ENCODE assay signal across 10 cellular contexts in the genomic region with DNA sequence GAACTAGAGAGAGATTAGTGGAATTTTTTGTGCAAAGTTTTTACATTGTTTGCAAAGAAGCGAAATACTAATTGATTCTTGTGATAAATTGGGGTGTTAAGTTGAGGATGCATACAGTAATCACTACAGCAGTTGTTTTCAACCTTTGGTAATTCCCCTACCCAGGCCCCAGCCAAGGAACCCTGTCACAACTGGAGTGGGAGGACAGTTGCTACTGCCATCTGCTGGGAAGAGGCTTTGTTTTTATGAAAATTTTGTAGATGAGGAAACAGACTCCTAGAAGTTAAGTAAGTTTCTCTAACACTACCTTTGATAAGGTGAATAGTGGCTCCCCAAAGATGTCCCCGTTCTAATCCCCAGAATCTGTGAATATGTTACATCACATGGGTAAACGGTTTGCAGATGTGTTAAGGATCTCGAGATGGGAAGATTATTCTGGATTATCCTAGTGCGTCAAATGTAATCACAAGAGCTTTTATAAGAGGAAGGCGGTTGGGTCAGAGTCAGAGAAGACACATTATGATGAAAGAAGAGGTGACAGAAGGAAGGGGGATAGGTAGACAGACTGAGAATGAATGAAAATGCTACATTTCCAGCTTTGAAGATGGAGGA. TPM values are rescaled to one million over a fixed set of nuclear protein-coding genes. Genes with fewer than 3 reads are reported as not detected.
DNase-seq lines count a peak whose midpoint lies in the region; ATAC-seq, FAIRE-seq and TF ChIP-seq lines count a peak whose summit lies in the region.
"Had no signal": no experiment of that assay in that cellular context is flagged by ENCODE, and none has a peak within 500 bp of the region (broad histone marks: within the 10 kb centered on the region; RNA-seq: fewer than 3 reads in every experiment).

No MANE protein-coding gene starts in this region.

- peaks cover 0 to 4% (median 0%) of the 10 kb centered on the region in 7 donors for H3K9me3 Mint-ChIP-seq in CD14-positive monocyte
- H3K9me3 Mint-ChIP-seq: stimulated activated naive CD8-positive, alpha-beta T cell treated with anti-CD3 and anti-CD28 coated beads, Interleukin-15, Interleukin-2, amounts not matched to agents 100 ng/mL and 50 ng/mL, for 24 hours had no signal

- FAIRE-seq in H1 (lab: Jason Lieb, UNC) = peak; percentile 87

- no peak overlapping the region for H2BK15ac ChIP-seq in H1 (ENCODE audit: low read length)

- ATAC-seq in HG02588 (IDR thresholded peaks at IDR 0.05; ENCODE audit: unreplicated experiment) = peak; percentile 77

- H4K5ac ChIP-seq in H1 (ENCODE audit: insufficient read length, low read depth, low read length) = no peak overlapping the region

- no peak overlapping the region for H2AK5ac ChIP-seq in H1 (ENCODE audit: low read depth, low read length)

- no peak overlapping the region for H2BK12ac ChIP-seq in H1 (ENCODE audit: low read depth, low read length)

- H3K9me3 ChIP-seq in AG04450 (ENCODE audit: control insufficient read depth, insufficient read depth, low read length) (peaks cover 5% of the 10 kb centered on the region; the same call in 1 of the 2 replicates), OCI-LY1 (ENCODE audit: low read length) (no peaks in the 10 kb centered on the region), H1 (ENCODE audit: insufficient read depth in 2 of 2, low read depth in 1 of 2, low read length in 1 of 2) (no peaks in the 10 kb centered on the region)

- H3K4ac ChIP-seq in H1 (replicated peaks; ENCODE audit: insufficient read length, low read depth, low read length) = no peak overlapping the region

- no peaks in the 10 kb centered on the region for H3K79me1 ChIP-seq in H1 (ENCODE audit: low read depth, low read length)

- H3K4me3 Mint-ChIP-seq in CD14-positive monocyte = no peak overlapping the region
- H3K4me3 Mint-ChIP-seq: stimulated activated naive CD8-positive, alpha-beta T cell treated with anti-CD3 and anti-CD28 coated beads, Interleukin-15, Interleukin-2, amounts not matched to agents 100 ng/mL and 50 ng/mL, for 24 hours had no signal

- no peaks in the 10 kb centered on the region for H3K9me2 ChIP-seq in OCI-LY1 (ENCODE audit: low read depth, low read length)

- H2AFZ ChIP-seq in OCI-LY1 (ENCODE audit: low read length) (no peak overlapping the region), H1 (ENCODE audit: low read length) (0 out of 2 replicates have a peak overlapping the region, but pooled peaks have one; percentile 63)

- CTCF ChIA-PET in AG04450 (lab: Charles Lee) (interaction anchor here (1.4 kb wide), 1 partner anchor 10 kb away, joined by 6 read pairs; no protein-coding TSS in a partner anchor), GM10248 (lab: Yijun Ruan, JAX) (interaction anchor here (0.8 to 2.7 kb wide), 14 partner anchors 8 to 1199 kb away, joined by 3 to 15 read pairs (median 3); no protein-coding TSS in a partner anchor), H1 (lab: Charles Lee; ENCODE audit: partially characterized antibody) (interaction anchor here (0.6 to 3.6 kb wide), 26 partner anchors 7 to 1554 kb away, joined by 3 to 24 read pairs (median 3); no protein-coding TSS in a partner anchor)

- H3K27ac Mint-ChIP-seq in CD14-positive monocyte = no peak overlapping the region
- H3K27ac Mint-ChIP-seq: stimulated activated naive CD8-positive, alpha-beta T cell treated with anti-CD3 and anti-CD28 coated beads, Interleukin-15, Interleukin-2, amounts not matched to agents 100 ng/mL and 50 ng/mL, for 24 hours had no signal

- intact Hi-C loops in CD14-positive monocyte (cut with micrococcal nuclease) = no loop called here

- 0 out of 2 replicates have a peak overlapping the region, but pooled peaks have one; percentile 44 for H2BK20ac ChIP-seq in H1 (ENCODE audit: low read length)

- H3K36me3 Mint-ChIP-seq in CD14-positive monocyte = no peaks in the 10 kb centered on the region

- no peaks in the 10 kb centered on the region for H3K36me3 ChIP-seq in OCI-LY1 (ENCODE audit: insufficient read depth, low read length)
- no peaks in the 10 kb centered on the region for H3K36me3 ChIP-seq in H1 (ENCODE audit: control insufficient read depth in 2 of 4, insufficient read depth in 4 of 4, low read length in 3 of 4)

- no peak overlapping the region for H3K14ac ChIP-seq in H1 (ENCODE audit: insufficient read length)

- no peak for TF ChIP-seq POLR2A in H1 (IDR thresholded peaks at IDR 0.05; ENCODE audit: control extremely low read depth in 1 of 2, low read depth in 2 of 2, low read length in 2 of 2)

- no peaks in the 10 kb centered on the region for H3F3A ChIP-seq in OCI-LY1 (ENCODE audit: insufficient read depth, low read length)

- H4K8ac ChIP-seq in H1 (ENCODE audit: extremely low read depth, insufficient read depth, low read length) = no peak overlapping the region

- POLR2A ChIA-PET in AG04450 (lab: Yijun Ruan, JAX) = no interaction called here
- POLR2A ChIA-PET in GM10248 (lab: Yijun Ruan, JAX) = no interaction called here
- POLR2A ChIA-PET in H1 (lab: Charles Lee; ENCODE audit: partially characterized antibody) = interaction anchor here (1.0 kb wide), 1 partner anchor 11 kb away, joined by 3 read pairs; no protein-coding TSS in a partner anchor

- H3K4me1 Mint-ChIP-seq in CD14-positive monocyte = no peaks in the 10 kb centered on the region

- no peak overlapping the region for H2BK5ac ChIP-seq in H1 (ENCODE audit: low read depth, low read length)

- no peaks in the 10 kb centered on the region for H3K4me1 ChIP-seq in OCI-LY1 (ENCODE audit: insufficient read depth, low read length, severe bottlenecking)
- H3K4me1 ChIP-seq in H1 (replicated peaks in 1 of 4; ENCODE audit: control insufficient read depth in 3 of 4, insufficient read depth in 4 of 4, low read length in 3 of 4) = peaks cover 0 to 9% (median 2%) of the 10 kb centered on the region in 4 experiments; a peak in 3 of 7 replicates

- no peak for DNase-seq in AG04450 (ENCODE audit: low read depth, low spot score)
- peak; percentile 46 for DNase-seq in GM10248 (ENCODE audit: extremely low spot score)
- DNase-seq in H1 (ENCODE audit: low read depth in 1 of 2, low spot score in 2 of 2) = no peak
- DNase-seq in pons (ENCODE audit: low spot score) = peak; percentile 47
- DNase-seq in NK-92 (lab: John Stamatoyannopoulos, UW; ENCODE audit: unreplicated experiment) = no peak
- no peak for DNase-seq in CD14-positive monocyte (ENCODE audit: low spot score)

- no peak overlapping the region for H3K56ac ChIP-seq in H1 (replicated peaks; ENCODE audit: insufficient read length, low read depth, low read length)

- H3K9ac ChIP-seq in OCI-LY1 (ENCODE audit: low read length) (no peak overlapping the region), H1 (replicated peaks in 1 of 4; ENCODE audit: extremely low read depth in 1 of 4, low read depth in 3 of 4, low read length in 3 of 4) (no peak overlapping the region)

- H3K79me2 ChIP-seq in OCI-LY1 (ENCODE audit: insufficient read depth, low read length) (no peaks in the 10 kb centered on the region), H1 (ENCODE audit: control insufficient read depth in 1 of 2, insufficient read depth in 2 of 2, low read length in 2 of 2) (no peaks in the 10 kb centered on the region)

- H3K27me3 ChIP-seq in AG04450 (ENCODE audit: control insufficient read depth, insufficient read depth, low read length) (no peaks in the 10 kb centered on the region), OCI-LY1 (ENCODE audit: insufficient read depth, low read length) (no peaks in the 10 kb centered on the region), H1 (replicated peaks in 1 of 4; ENCODE audit: control insufficient read depth in 3 of 4, extremely low read depth in 1 of 4, insufficient read depth in 3 of 4, low read length in 3 of 4) (peaks cover 0 to 2% (median 0%) of the 10 kb centered on the region in 4 experiments; a peak in 1 of 7 replicates)

- H3K23ac ChIP-seq in H1 (ENCODE audit: insufficient read length) = no peak overlapping the region

- H3K4me2 ChIP-seq in OCI-LY1 (ENCODE audit: low read length) (no peak overlapping the region), H1 (ENCODE audit: insufficient read depth in 1 of 2, low read depth in 2 of 2, low read length in 2 of 2) (no peak overlapping the region)

- H4K91ac ChIP-seq in H1 (replicated peaks; ENCODE audit: insufficient read length, low read length) = no peak overlapping the region

- TF ChIP-seq CTCF in AG04450 (IDR thresholded peaks at IDR 0.05; ENCODE audit: low read depth, low read length) (peak; percentile 49), GM10248 (IDR thresholded peaks at IDR 0.05; ENCODE audit: control extremely low read depth, extremely low read depth, low read depth, missing control alignments) (peak; percentile 32), OCI-LY1 (IDR thresholded peaks at IDR 0.05; ENCODE audit: low read length) (peak; percentile 47; the same call in 1 of the 2 replicates), H1 (IDR thresholded peaks at IDR 0.05; ENCODE audit: control extremely low read depth in 1 of 3, insufficient read depth in 1 of 3, low read depth in 1 of 3, low read length in 3 of 3) (peak; percentile 25 to 73 (median 61)), CD14-positive monocyte (IDR thresholded peaks at IDR 0.05) (no peak)

- no peak for TF ChIP-seq EP300 in H1 (IDR thresholded peaks at IDR 0.05; ENCODE audit: borderline replicate concordance in 1 of 2, low read depth in 2 of 2, low read length in 2 of 2)

- WGBS in H1 (ENCODE audit: extremely low coverage in 1 of 2, insufficient coverage in 1 of 2, insufficient read length in 1 of 2, insufficient replicate concordance in 2 of 2, low coverage in 1 of 2, low lambda C conversion rate in 2 of 2, missing lambda C conversion rate in 1 of 2), 2 experiments = 65% methylated on average over 6 of the region's 6 CpGs; no CpG with 5 or more reads in 1 of the 2 experiments

- peak; percentile 90 to 94 for TF ChIP-seq RAD21 in H1 (IDR thresholded peaks at IDR 0.05 in 1 of 2, conservative IDR thresholded peaks at IDR 0.05 in 1 of 2; ENCODE audit: low read depth in 2 of 2, low read length in 2 of 2)

- no peaks in the 10 kb centered on the region for H3K23me2 ChIP-seq in H1 (ENCODE audit: low read depth, low read length)

- no peak overlapping the region for H3K18ac ChIP-seq in H1 (ENCODE audit: extremely low read depth, low read length)

- peaks cover 0 to 2% (median 1%) of the 10 kb centered on the region in 3 donors for H3K27me3 Mint-ChIP-seq in CD14-positive monocyte (ENCODE audit: low read depth in 3 of 3)
- H3K27me3 Mint-ChIP-seq: stimulated activated naive CD8-positive, alpha-beta T cell treated with anti-CD3 and anti-CD28 coated beads, Interleukin-15, Interleukin-2, amounts not matched to agents 100 ng/mL and 50 ng/mL, for 24 hours had no signal

- H3K4me3 ChIP-seq in AG04450 (ENCODE audit: low read depth, low read length) (no peak overlapping the region), OCI-LY1 (ENCODE audit: low read depth, low read length, poor library complexity, severe bottlenecking) (no peak overlapping the region), H1 (ENCODE audit: extremely low read depth in 1 of 4, insufficient read depth in 2 of 4, low read depth in 3 of 4, low read length in 4 of 4) (no peak overlapping the region)

- no peaks in the 10 kb centered on the region for H4K20me1 ChIP-seq in OCI-LY1 (ENCODE audit: insufficient read depth, low read length)
- H4K20me1 ChIP-seq in H1 (replicated peaks in 1 of 2; ENCODE audit: control insufficient read depth in 1 of 2, insufficient read depth in 2 of 2, low read length in 2 of 2) = no peaks in the 10 kb centered on the region

- H2BK120ac ChIP-seq in H1 (replicated peaks; ENCODE audit: low read depth, low read length) = no peak overlapping the region

- H3K27ac ChIP-seq in AG04450 (ENCODE audit: low read depth, low read length) (no peak overlapping the region), OCI-LY1 (ENCODE audit: low read depth, low read length, poor library complexity, severe bottlenecking) (no peak overlapping the region), H1 (ENCODE audit: low read depth, low read length) (no peak overlapping the region)

RNA-seq across cellular contexts. Expression of gene PPP1R2B, which starts 34.0 kb away (rescaled TPM):
- polyA plus RNA-seq in AG04450 (2011; rRNA removed) (0.04 TPM in 1 of 2 replicates, not detected in the other), H1 (2011; rRNA removed) (not detected in 2 replicates), CD14-positive monocyte (under 1 TPM in 1 of 2 donors, not detected in 1; 0.08 TPM)
- not detected in 2 replicates for polyA minus RNA-seq in AG04450 (2011; rRNA and poly(A)+ RNA removed)
- not detected in 2 replicates for total RNA-seq in H1 (2021; fragmentation: NEBNext Ultra II Directional; extraction: Animal tissue kit (Norgen Biotek cat#: 25700))
- not detected for polyA plus RNA-seq in H1 (2011; cell fraction: cytosol; rRNA removed)
- not detected for polyA plus RNA-seq in H1 (2011; cell fraction: nucleus; rRNA removed)
- not detected in 4 replicates for polyA plus RNA-seq in H1 (2012, experiment 1 of 2)
- polyA plus RNA-seq in H1 (2012, experiment 2 of 2) = not detected
- 0.02 TPM for polyA plus RNA-seq in H1 (2013, experiment 1 of 2)
- not detected for polyA plus RNA-seq in H1 (2013, experiment 2 of 2)
- polyA minus RNA-seq in H1 (2011; rRNA and poly(A)+ RNA removed) = not detected in 2 replicates
- polyA minus RNA-seq in H1 (2011; cell fraction: cytosol; rRNA and poly(A)+ RNA removed) = not detected
- not detected for polyA minus RNA-seq in H1 (2011; cell fraction: nucleus; rRNA and poly(A)+ RNA removed)
- total RNA-seq: glomerular endothelial cell had no signal

Comparison
In these comparisons a context has a peak if more than half of its experiments do, and no peak if none do; other contexts are left out.
1. DNase-seq: peak in GM10248 (single experiment) and pons (single experiment); none in AG04450 (single experiment), H1 (0 of 2), NK-92 (single experiment) and CD14-positive monocyte (single experiment).